In the genomic region with DNA sequence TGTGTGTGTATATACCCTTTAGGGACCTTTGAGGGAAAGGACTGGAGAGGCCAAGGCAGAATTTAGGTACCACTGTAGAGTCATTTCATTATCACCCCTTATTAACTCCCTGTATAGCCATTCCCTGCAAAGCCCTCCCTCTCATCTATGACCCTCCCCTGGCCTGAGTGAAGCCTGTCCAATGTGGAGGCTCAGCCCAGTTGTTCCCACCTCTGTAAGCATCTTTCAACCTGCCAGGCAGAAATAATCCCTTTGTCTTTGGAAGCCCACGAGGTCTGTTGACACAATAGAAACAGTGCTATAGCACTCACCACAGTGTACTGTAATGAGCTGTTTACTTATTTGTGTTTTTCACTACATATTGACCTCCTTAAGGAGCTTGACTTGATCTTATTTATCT, we compare ENCODE assay signal across 38 cellular contexts.
"Had no signal": no experiment of that assay in that cellular context is flagged by ENCODE, and none has a peak within 500 bp of the region (broad histone marks: within the 10 kb centered on the region; RNA-seq: fewer than 3 reads in every experiment).

No MANE protein-coding gene starts in this region.

- H3K36me3 ChIP-seq: adrenal gland, ascending aorta, brain microvascular endothelial cell, breast epithelium, cardiac muscle cell had no signal

- H3K27ac ChIP-seq: adrenal gland, ascending aorta, body of pancreas, brain microvascular endothelial cell, breast epithelium, cardiac muscle cell had no signal

- DNase-seq: activated effector memory CD4-positive, alpha-beta T cell treated with anti-CD3 and anti-CD28 coated beads, Interleukin-2, amount 50 U/mL, for 16 hours; activated effector memory CD4-positive, alpha-beta T cell treated with Interleukin-2 at 50 U/mL for 16 hours; activated gamma-delta T cell; activated gamma-delta T cell treated with Interleukin-2 at 50 U/mL for 16 hours; activated naive CD4-positive, alpha-beta T cell; activated naive CD4-positive, alpha-beta T cell treated with anti-CD3 and anti-CD28 coated beads for 36 hours; activated naive CD4-positive, alpha-beta T cell treated with anti-CD3 and anti-CD28 coated beads, Interleukin-2, amount 10 ng/mL, durations not matched to agents 7 days and 5 days; activated naive CD4-positive, alpha-beta T cell treated with anti-CD3 and anti-CD28 coated beads, Interleukin-2, amount 50 U/mL, for 16 hours; activated naive CD4-positive, alpha-beta T cell treated with Interleukin-2 at 50 U/mL for 16 hours; activated naive CD8-positive, alpha-beta T cell treated with anti-CD3 and anti-CD28 coated beads for 36 hours; activated naive CD8-positive, alpha-beta T cell treated with anti-CD3 and anti-CD28 coated beads, Interleukin-2, amount 10 ng/mL, durations not matched to agents 7 days and 5 days; activated naive CD8-positive, alpha-beta T cell treated with anti-CD3 and anti-CD28 coated beads, Interleukin-2, amount 50 U/mL, for 24 hours; activated T-cell treated with anti-CD3 and anti-CD28 coated beads, Interleukin-2, amount 50 U/mL, for 1 hour; activated T-cell treated with anti-CD3 and anti-CD28 coated beads, Interleukin-2, amount 50 U/mL, for 24 hours; activated T-cell treated with anti-CD3 and anti-CD28 coated beads, Interleukin-2, amount 50 U/mL, for 4 hours; activated T-cell treated with anti-CD3 and anti-CD28 coated beads, Interleukin-2, amount 50 U/mL, for 48 hours; activated T-cell treated with anti-CD3 and anti-CD28 coated beads, Interleukin-2, amount 50 U/mL, for 72 hours; adrenal gland; amniotic stem cell; amygdala; anterior cingulate cortex; aorta; body of pancreas; brain microvascular endothelial cell; caudate nucleus; central memory CD4-positive, alpha-beta T cell; cerebellar nuclear complex had no signal

- H3K4me1 ChIP-seq: adrenal gland, ascending aorta, body of pancreas, breast epithelium had no signal

- H3K27me3 ChIP-seq: adrenal gland, ascending aorta, body of pancreas, brain microvascular endothelial cell, breast epithelium, cardiac muscle cell had no signal

- H3K9me3 ChIP-seq: adrenal gland had no signal

- H3K9me3 Mint-ChIP-seq: activated naive CD8-positive, alpha-beta T cell treated with anti-CD3 and anti-CD28 coated beads, Interleukin-2, amount 50 U/mL, for 24 hours; activated T-cell treated with anti-CD3 and anti-CD28 coated beads, Interleukin-2, amount 50 U/mL, for 4 hours; activated T-helper 1 cell treated with anti-CD3 and anti-CD28 coated beads, Interleukin-12 subunit alpha, Interleukin-12 subunit beta, Interleukin-2, Interleukin-4 antibody, amounts not matched to agents 30 ng/mL and 10 ng/mL and 1 ng/mL, durations not matched to agents 14 hours and 24 hours and 36 hours; activated T-helper 17 cell treated with anti-CD3 and anti-CD28 coated beads, Interleukin-2, amount 50 U/mL, for 72 hours; activated T-helper 2 cell treated with anti-CD3 and anti-CD28 coated beads, Interferon-gamma antibody, Interleukin-2, Interleukin-4, amounts not matched to agents 10 μg/mL and 5 μg/mL and 100 μg/mL, durations not matched to agents 14 hours and 24 hours and 36 hours had no signal

- H3K4me3 ChIP-seq: adrenal gland, ascending aorta, body of pancreas, breast epithelium, cardiac muscle cell had no signal

- H3K36me3 Mint-ChIP-seq: activated naive CD4-positive, alpha-beta T cell treated with anti-CD3 and anti-CD28 coated beads, Interleukin-2, amount 10 ng/mL, durations not matched to agents 7 days and 5 days; activated naive CD4-positive, alpha-beta T cell treated with anti-CD3 and anti-CD28 coated beads, Interleukin-2, amount 50 U/mL, for 24 hours; activated naive CD4-positive, alpha-beta T cell treated with anti-CD3 and anti-CD28 coated beads, Interleukin-2, amount 50 U/mL, for 72 hours; activated naive CD8-positive, alpha-beta T cell; activated naive CD8-positive, alpha-beta T cell treated with anti-CD3 and anti-CD28 coated beads for 36 hours; activated naive CD8-positive, alpha-beta T cell treated with anti-CD3 and anti-CD28 coated beads, Interleukin-2, amount 10 ng/mL, durations not matched to agents 7 days and 5 days had no signal

- H3K4me1 Mint-ChIP-seq: activated naive CD4-positive, alpha-beta T cell treated with anti-CD3 and anti-CD28 coated beads, Interleukin-2, amount 10 ng/mL, durations not matched to agents 7 days and 5 days; activated naive CD4-positive, alpha-beta T cell treated with anti-CD3 and anti-CD28 coated beads, Interleukin-2, amount 50 U/mL, for 24 hours; activated naive CD8-positive, alpha-beta T cell treated with anti-CD3 and anti-CD28 coated beads for 36 hours; activated naive CD8-positive, alpha-beta T cell treated with anti-CD3 and anti-CD28 coated beads, Interleukin-2, amount 10 ng/mL, durations not matched to agents 7 days and 5 days; activated naive CD8-positive, alpha-beta T cell treated with anti-CD3 and anti-CD28 coated beads, Interleukin-2, amount 50 U/mL, for 24 hours; activated T-helper 17 cell treated with anti-CD3 and anti-CD28 coated beads, Interleukin-2, amount 50 U/mL, for 72 hours; brain; central memory CD8-positive, alpha-beta T cell had no signal

- H3K27me3 Mint-ChIP-seq: activated naive CD4-positive, alpha-beta T cell treated with anti-CD3 and anti-CD28 coated beads, Interleukin-2, amount 10 ng/mL, durations not matched to agents 7 days and 5 days had no signal

- ATAC-seq: activated naive CD4-positive, alpha-beta T cell treated with anti-CD3 and anti-CD28 coated beads, Interleukin-2, amount 50 U/mL, for 72 hours; activated naive CD8-positive, alpha-beta T cell treated with anti-CD3 and anti-CD28 coated beads, Interleukin-2, amount 50 U/mL, for 24 hours; activated T-cell treated with anti-CD3 and anti-CD28 coated beads, Interleukin-2, amount 50 U/mL, for 4 hours; activated T-cell treated with anti-CD3 and anti-CD28 coated beads, Interleukin-2, amount 50 U/mL, for 72 hours; activated T-helper 17 cell treated with anti-CD3 and anti-CD28 coated beads, Interleukin-2, amount 50 U/mL, for 72 hours; body of pancreas had no signal

- H3K27ac Mint-ChIP-seq: activated naive CD4-positive, alpha-beta T cell treated with anti-CD3 and anti-CD28 coated beads for 36 hours; activated naive CD4-positive, alpha-beta T cell treated with anti-CD3 and anti-CD28 coated beads, Interleukin-2, amount 10 ng/mL, durations not matched to agents 7 days and 5 days; activated naive CD4-positive, alpha-beta T cell treated with anti-CD3 and anti-CD28 coated beads, Interleukin-2, amount 50 U/mL, for 24 hours; activated naive CD4-positive, alpha-beta T cell treated with anti-CD3 and anti-CD28 coated beads, Interleukin-2, amount 50 U/mL, for 72 hours; activated naive CD8-positive, alpha-beta T cell; activated naive CD8-positive, alpha-beta T cell treated with anti-CD3 and anti-CD28 coated beads for 36 hours; activated naive CD8-positive, alpha-beta T cell treated with anti-CD3 and anti-CD28 coated beads, Interleukin-2, amount 10 ng/mL, durations not matched to agents 7 days and 5 days; activated naive CD8-positive, alpha-beta T cell treated with anti-CD3 and anti-CD28 coated beads, Interleukin-2, amount 50 U/mL, for 24 hours; activated T-cell treated with anti-CD3 and anti-CD28 coated beads, Interleukin-2, amount 50 U/mL, for 24 hours; activated T-cell treated with anti-CD3 and anti-CD28 coated beads, Interleukin-2, amount 50 U/mL, for 72 hours; activated T-helper 1 cell treated with anti-CD3 and anti-CD28 coated beads, Interleukin-12 subunit alpha, Interleukin-12 subunit beta, Interleukin-2, Interleukin-4 antibody, amounts not matched to agents 30 ng/mL and 10 ng/mL and 1 ng/mL, durations not matched to agents 14 hours and 24 hours and 36 hours; activated T-helper 17 cell treated with anti-CD3 and anti-CD28 coated beads, Interleukin-2, amount 50 U/mL, for 72 hours; activated T-helper 2 cell treated with anti-CD3 and anti-CD28 coated beads, Interferon-gamma antibody, Interleukin-2, Interleukin-4, amounts not matched to agents 10 μg/mL and 5 μg/mL and 100 μg/mL, durations not matched to agents 14 hours and 24 hours and 36 hours; brain had no signal

- H3K4me3 Mint-ChIP-seq: activated naive CD4-positive, alpha-beta T cell treated with anti-CD3 and anti-CD28 coated beads for 36 hours; activated naive CD4-positive, alpha-beta T cell treated with anti-CD3 and anti-CD28 coated beads, Interleukin-2, amount 10 ng/mL, durations not matched to agents 7 days and 5 days; activated naive CD4-positive, alpha-beta T cell treated with anti-CD3 and anti-CD28 coated beads, Interleukin-2, amount 50 U/mL, for 24 hours; activated naive CD8-positive, alpha-beta T cell; activated naive CD8-positive, alpha-beta T cell treated with anti-CD3 and anti-CD28 coated beads for 36 hours; activated naive CD8-positive, alpha-beta T cell treated with anti-CD3 and anti-CD28 coated beads, Interleukin-2, amount 10 ng/mL, durations not matched to agents 7 days and 5 days; activated naive CD8-positive, alpha-beta T cell treated with anti-CD3 and anti-CD28 coated beads, Interleukin-2, amount 50 U/mL, for 24 hours; activated T-cell treated with anti-CD3 and anti-CD28 coated beads, Interleukin-2, amount 50 U/mL, for 24 hours; activated T-cell treated with anti-CD3 and anti-CD28 coated beads, Interleukin-2, amount 50 U/mL, for 4 hours; activated T-cell treated with anti-CD3 and anti-CD28 coated beads, Interleukin-2, amount 50 U/mL, for 72 hours; activated T-helper 1 cell treated with anti-CD3 and anti-CD28 coated beads, Interleukin-12 subunit alpha, Interleukin-12 subunit beta, Interleukin-2, Interleukin-4 antibody, amounts not matched to agents 30 ng/mL and 10 ng/mL and 1 ng/mL, durations not matched to agents 14 hours and 24 hours and 36 hours; activated T-helper 17 cell treated with anti-CD3 and anti-CD28 coated beads, Interleukin-2, amount 50 U/mL, for 72 hours; brain; central memory CD8-positive, alpha-beta T cell had no signal
